Comparison of ENCODE assay signal across 1 cellular context in the genomic region with DNA sequence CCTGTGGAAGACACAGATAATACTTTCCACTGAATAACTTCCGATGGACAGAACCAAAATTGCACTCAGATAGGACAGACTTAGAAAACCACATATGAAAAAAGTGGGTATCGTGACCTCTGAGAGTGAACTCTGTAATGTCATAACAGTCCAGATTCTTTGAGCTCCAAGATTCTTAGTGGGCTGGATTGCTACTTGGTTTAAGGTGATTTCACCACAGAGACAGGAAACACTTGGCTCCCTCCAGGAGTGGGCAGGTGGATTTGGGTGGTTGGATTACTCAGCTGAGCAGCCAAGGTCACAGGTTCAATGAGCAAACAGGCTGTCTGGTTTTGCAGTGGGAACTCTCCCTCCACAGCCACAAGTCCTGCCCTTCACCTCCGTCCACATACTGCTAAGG.
TF ChIP-seq lines count a peak whose summit lies in the region.

No MANE protein-coding gene starts in this region.

TF ChIP-seq in GM23338, 12 proteins besides CTCF, POLR2A, EP300 and RAD21 (continued from another document):
- no peak for TF ChIP-seq ZNF331 (CRISPR knock-in tag; IDR thresholded peaks at IDR 0.05; ENCODE audit: low read depth)
- TF ChIP-seq EZH2phosphoT487 (IDR thresholded peaks at IDR 0.05; ENCODE audit: unreplicated experiment) = no peak
- TF ChIP-seq, protein P1, sequence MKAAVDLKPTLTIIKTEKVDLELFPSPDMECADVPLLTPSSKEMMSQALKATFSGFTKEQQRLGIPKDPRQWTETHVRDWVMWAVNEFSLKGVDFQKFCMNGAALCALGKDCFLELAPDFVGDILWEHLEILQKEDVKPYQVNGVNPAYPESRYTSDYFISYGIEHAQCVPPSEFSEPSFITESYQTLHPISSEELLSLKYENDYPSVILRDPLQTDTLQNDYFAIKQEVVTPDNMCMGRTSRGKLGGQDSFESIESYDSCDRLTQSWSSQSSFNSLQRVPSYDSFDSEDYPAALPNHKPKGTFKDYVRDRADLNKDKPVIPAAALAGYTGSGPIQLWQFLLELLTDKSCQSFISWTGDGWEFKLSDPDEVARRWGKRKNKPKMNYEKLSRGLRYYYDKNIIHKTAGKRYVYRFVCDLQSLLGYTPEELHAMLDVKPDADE (IDR thresholded peaks at IDR 0.05) = no peak
- TF ChIP-seq ZNF114 (CRISPR knock-in tag; IDR thresholded peaks at IDR 0.05) = no peak
- no peak for TF ChIP-seq CREB1 (CRISPR knock-in tag; IDR thresholded peaks at IDR 0.05; ENCODE audit: low read depth)
- no peak for TF ChIP-seq NANOG (IDR thresholded peaks at IDR 0.05; ENCODE audit: borderline replicate concordance)
- no peak for TF ChIP-seq EZH2 (IDR thresholded peaks at IDR 0.05; ENCODE audit: low read depth, unreplicated experiment)
TF ChIP-seq in GM23338: peak in this region for 0.
